In genomic region chr21:31589820-31590219, GRCh38 we compare ENCODE assay signal across 3 cellular contexts.
TF ChIP-seq lines count a peak whose summit lies in the region.

No MANE protein-coding gene starts in this region.

TF ChIP-seq in A549, 52 proteins besides CTCF, POLR2A, EP300 and RAD21:
- no peak for TF ChIP-seq USF2 (IDR thresholded peaks at IDR 0.05)
- peak; percentile 15 for TF ChIP-seq MAFK (IDR thresholded peaks at IDR 0.05; ENCODE audit: partially characterized antibody)
- no peak for TF ChIP-seq ZSCAN20 (CRISPR knock-in tag; IDR thresholded peaks at IDR 0.05)
- TF ChIP-seq GATA3 (IDR thresholded peaks at IDR 0.05; ENCODE audit: borderline replicate concordance): no peak

TF ChIP-seq in HEK293, 187 proteins besides CTCF, POLR2A, EP300 and RAD21 (continued from another document):
- TF ChIP-seq BCL6B (tag by site-specific recombination; IDR thresholded peaks at IDR 0.05): no peak
- no peak for TF ChIP-seq ZNF133 (tag by site-specific recombination; IDR thresholded peaks at IDR 0.05)
- TF ChIP-seq ZNF449 (tag by site-specific recombination; IDR thresholded peaks at IDR 0.05): peak; percentile 67; the same call in 1 of the 2 replicates
- 0 out of 2 replicates have a peak, but pooled peaks have one; percentile 16 for TF ChIP-seq ZSCAN4 (tag by site-specific recombination; IDR thresholded peaks at IDR 0.05)
- no peak for TF ChIP-seq ZNF544 (tag by site-specific recombination; IDR thresholded peaks at IDR 0.05)
- no peak for TF ChIP-seq ZNF404 (tag by site-specific recombination; IDR thresholded peaks at IDR 0.05)
- no peak for TF ChIP-seq SP2 (tag by site-specific recombination; IDR thresholded peaks at IDR 0.05)
- TF ChIP-seq ZNF18 (tag by site-specific recombination; IDR thresholded peaks at IDR 0.05): peak; percentile 74
- TF ChIP-seq ZNF654 (tag by site-specific recombination; IDR thresholded peaks at IDR 0.05; ENCODE audit: low read depth): no peak
- no peak for TF ChIP-seq ZNF121 (tag by site-specific recombination; IDR thresholded peaks at IDR 0.05)
TF ChIP-seq in HEK293: peak in this region for 3.

TF ChIP-seq in H1, 55 proteins besides CTCF, POLR2A, EP300 and RAD21 (continued from another document):
- no peak for TF ChIP-seq ATF2 (IDR thresholded peaks at IDR 0.05; ENCODE audit: low read length)
- TF ChIP-seq RNF2 (IDR thresholded peaks at IDR 0.05; ENCODE audit: borderline replicate concordance, low read depth, low read length, missing control alignments, poor library complexity, severe bottlenecking): no peak
- TF ChIP-seq TCF12 (IDR thresholded peaks at IDR 0.05; ENCODE audit: low read depth, low read length): no peak
- no peak for TF ChIP-seq POLR2AphosphoS5 (IDR thresholded peaks at IDR 0.05; ENCODE audit: low read depth, low read length)
- TF ChIP-seq JUN (IDR thresholded peaks at IDR 0.05; ENCODE audit: low read depth, low read length): no peak
- TF ChIP-seq ATF3 (IDR thresholded peaks at IDR 0.05; ENCODE audit: insufficient read depth, low read depth, low read length): no peak
- no peak for TF ChIP-seq EZH2 (IDR thresholded peaks at IDR 0.05; ENCODE audit: low read depth, low read length, severe bottlenecking)
- TF ChIP-seq CHD1 (IDR thresholded peaks at IDR 0.05; ENCODE audit: low read depth, low read length): no peak
- TF ChIP-seq EGR1 (IDR thresholded peaks at IDR 0.05; ENCODE audit: borderline replicate concordance, low read depth, low read length): no peak
- no peak for TF ChIP-seq TAF7 (optimal IDR thresholded peaks at IDR 0.05; ENCODE audit: borderline replicate concordance, low read depth, low read length)
- no peak for TF ChIP-seq RXRA (IDR thresholded peaks at IDR 0.05; ENCODE audit: insufficient read depth, low read depth, low read length)
- TF ChIP-seq BACH1 (IDR thresholded peaks at IDR 0.05; ENCODE audit: low read length): no peak
- no peak for TF ChIP-seq SAP30 (IDR thresholded peaks at IDR 0.05; ENCODE audit: insufficient read depth, insufficient replicate concordance, low read length)
- TF ChIP-seq SIX5 (IDR thresholded peaks at IDR 0.05; ENCODE audit: low read depth, low read length): no peak
- TF ChIP-seq SIN3A (conservative IDR thresholded peaks at IDR 0.05 in 1 of 2, IDR thresholded peaks at IDR 0.05 in 1 of 2; ENCODE audit: low read depth in 1 of 2, low read length in 2 of 2): no peak
